In genomic region chr12:25001311-25001710, GRCh38 we compare ENCODE assay signal across 15 cellular contexts.
"Had no signal": no experiment of that assay in that cellular context is flagged by ENCODE, and none has a peak within 500 bp of the region (broad histone marks: within the 10 kb centered on the region; RNA-seq: fewer than 3 reads in every experiment).

No MANE protein-coding gene starts in this region.

- H3K27ac ChIP-seq: esophagus squamous epithelium, left ventricle myocardium inferior, psoas muscle, right lobe of liver, suprapubic skin had no signal

- H3K27ac Mint-ChIP-seq: activated CD4-positive, alpha-beta memory T cell treated with anti-CD3 and anti-CD28 coated beads for 36 hours; activated naive CD8-positive, alpha-beta T cell treated with anti-CD3 and anti-CD28 coated beads for 36 hours; memory B cell; nephron progenitor cell; stimulated activated effector memory CD8-positive, alpha-beta T cell treated with anti-CD3 and anti-CD28 coated beads, Interleukin-12 subunit alpha, Interleukin-12 subunit beta, amount 100 ng/mL, for 72 hours; type B pancreatic cell had no signal

- H3K4me1 Mint-ChIP-seq: nephron progenitor cell had no signal

- H3K4me3 Mint-ChIP-seq: activated CD4-positive, alpha-beta memory T cell treated with anti-CD3 and anti-CD28 coated beads for 36 hours; activated naive CD8-positive, alpha-beta T cell treated with anti-CD3 and anti-CD28 coated beads for 36 hours; memory B cell; nephron progenitor cell; stimulated activated effector memory CD8-positive, alpha-beta T cell treated with anti-CD3 and anti-CD28 coated beads, Interleukin-12 subunit alpha, Interleukin-12 subunit beta, amount 100 ng/mL, for 72 hours; type B pancreatic cell had no signal

- H3K4me1 ChIP-seq: right lobe of liver had no signal

- H3K9me3 Mint-ChIP-seq: activated CD4-positive, alpha-beta memory T cell treated with anti-CD3 and anti-CD28 coated beads for 36 hours; activated naive CD8-positive, alpha-beta T cell treated with anti-CD3 and anti-CD28 coated beads for 36 hours; memory B cell; nephron progenitor cell; stimulated activated effector memory CD8-positive, alpha-beta T cell treated with anti-CD3 and anti-CD28 coated beads, Interleukin-12 subunit alpha, Interleukin-12 subunit beta, amount 100 ng/mL, for 72 hours; type B pancreatic cell had no signal

- DNase-seq: activated CD4-positive, alpha-beta memory T cell treated with anti-CD3 and anti-CD28 coated beads for 36 hours; activated gamma-delta T cell; activated naive CD8-positive, alpha-beta T cell treated with anti-CD3 and anti-CD28 coated beads for 36 hours; activated T-cell treated with anti-CD3 and anti-CD28 coated beads, Interleukin-2, amount 50 U/mL, for 48 hours; aorta; esophagus squamous epithelium; left ventricle myocardium inferior; nephron progenitor cell; psoas muscle; right lobe of liver; T-helper 9 cell had no signal

- H3K4me3 ChIP-seq: esophagus squamous epithelium, left ventricle myocardium inferior, psoas muscle, right lobe of liver, suprapubic skin had no signal

- H3K27me3 Mint-ChIP-seq: memory B cell had no signal

- H3K27me3 ChIP-seq: esophagus squamous epithelium, right lobe of liver, suprapubic skin had no signal

- ATAC-seq: psoas muscle; right lobe of liver; stimulated activated effector memory CD8-positive, alpha-beta T cell treated with anti-CD3 and anti-CD28 coated beads, Interleukin-12 subunit alpha, Interleukin-12 subunit beta, amount 100 ng/mL, for 72 hours had no signal
